In genomic region chr1:228807904-228808487, GRCh38 we compare ENCODE assay signal across 19 cellular contexts.
"Had no signal": no experiment of that assay in that cellular context is flagged by ENCODE, and none has a peak within 500 bp of the region (broad histone marks: within the 10 kb centered on the region; RNA-seq: fewer than 3 reads in every experiment).

No MANE protein-coding gene starts in this region.

- ATAC-seq: left colon; left ventricle myocardium superior; mucosa of descending colon; naive thymus-derived CD8-positive, alpha-beta T cell had no signal

- H3K27me3 ChIP-seq: colonic mucosa, hepatocyte, neutrophil, right atrium auricular region, upper lobe of left lung had no signal

- H3K9me3 ChIP-seq: colonic mucosa, mucosa of descending colon, neutrophil, right atrium auricular region, upper lobe of left lung had no signal

- H3K36me3 ChIP-seq: colonic mucosa, neutrophil, right atrium auricular region, upper lobe of left lung had no signal

- H3K4me1 ChIP-seq: colonic mucosa had no signal

- H3K4me3 ChIP-seq: colonic mucosa, hepatocyte, lung, mucosa of descending colon, right atrium auricular region, smooth muscle cell, upper lobe of left lung had no signal

- DNase-seq: colonic mucosa; dermis blood vessel endothelial cell; effector CD4-positive, alpha-beta T cell; endodermal cell; erythroblast; foreskin melanocyte; left colon; left ventricle myocardium superior; mesendoderm; mucosa of descending colon; naive thymus-derived CD8-positive, alpha-beta T cell; stimulated activated CD4-positive, alpha-beta T cell treated with anti-CD3 and anti-CD28 coated beads, Interleukin-2, amount 100 ng/mL, for 48 hours; stimulated activated naive CD4-positive, alpha-beta T cell treated with Interleukin-2 at 50 U/mL for 16 hours; upper lobe of left lung had no signal

- H3K27ac ChIP-seq: colonic mucosa, hepatocyte, neutrophil, right atrium auricular region, upper lobe of left lung had no signal
